Comparison of ENCODE assay signal across 8 cellular contexts in the genomic region with DNA sequence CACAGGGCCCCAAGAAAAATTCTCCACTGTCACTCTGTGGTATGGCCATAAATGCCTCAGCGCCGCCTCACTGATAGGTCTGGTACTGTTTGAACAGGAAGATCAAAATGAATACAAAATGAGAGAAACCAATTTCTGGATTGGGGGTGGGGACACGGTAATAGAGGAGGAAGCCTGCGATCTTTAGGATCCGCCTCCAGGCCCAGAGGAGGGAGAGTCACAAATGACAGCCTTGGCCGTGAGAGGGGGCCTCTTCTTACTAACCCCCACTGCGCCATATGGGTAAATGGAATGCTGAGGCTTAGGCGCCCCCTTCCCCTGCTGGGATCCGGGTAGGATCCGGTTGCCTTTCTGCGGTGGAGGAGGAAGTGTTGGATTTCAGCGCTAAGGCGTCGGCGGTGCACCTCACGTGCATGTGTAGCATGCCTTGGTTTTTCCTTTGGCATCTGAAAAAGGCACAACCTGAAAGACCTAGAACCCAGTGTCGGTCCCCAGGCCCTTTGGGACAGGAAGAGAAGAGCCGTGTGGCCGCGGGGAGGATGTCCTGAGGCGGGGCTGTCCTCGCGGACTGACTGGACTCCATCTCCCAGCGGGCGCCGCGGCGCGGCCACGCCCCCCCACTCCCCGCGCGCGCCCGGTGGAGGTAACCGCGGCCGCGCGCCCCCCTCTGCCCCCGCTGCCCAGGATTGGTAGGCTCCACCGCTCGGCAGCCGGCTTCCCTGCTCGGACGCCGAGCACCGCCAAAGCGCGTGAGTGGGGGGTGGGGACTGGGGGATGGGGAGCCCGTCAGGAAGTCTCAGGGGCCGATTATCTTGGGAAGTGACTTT. TPM values are rescaled to one million over a fixed set of nuclear protein-coding genes. Genes with fewer than 3 reads are reported as not detected.
DNase-seq lines count a peak whose midpoint lies in the region; ATAC-seq and TF ChIP-seq lines count a peak whose summit lies in the region.

No MANE protein-coding gene starts in this region.

- no peaks in the 10 kb centered on the region for H3K9me3 ChIP-seq in SK-N-SH

- CTCF ChIA-PET in SK-N-SH (lab: Yijun Ruan, JAX), result interaction anchor here (1.1 to 2.4 kb wide), 5 partner anchors 10 to 91 kb away, joined by 4 to 26 read pairs (median 8); partner anchors contain the start of gene MYBPC3

- peak overlapping the region; percentile 89 for H3K4me2 ChIP-seq in SK-N-SH

- H4K20me1 ChIP-seq in SK-N-SH (ENCODE audit: insufficient read depth), result peaks cover 35% of the 10 kb centered on the region

- ATAC-seq in HG02571 (IDR thresholded peaks at IDR 0.05; ENCODE audit: unreplicated experiment) (peak; percentile 55), omental fat pad (ENCODE audit: low FRiP score) (peak; percentile 95)

- no peak; a peak in 1 of 4 replicates for TF ChIP-seq EP300 in SK-N-SH (IDR thresholded peaks at IDR 0.05; ENCODE audit: borderline replicate concordance in 1 of 2, low read depth in 1 of 2, low read length in 1 of 2)

- H3K27ac Mint-ChIP-seq in activated naive CD4-positive, alpha-beta T cell treated with anti-CD3 and anti-CD28 coated beads, Interleukin-2, amount 50 U/mL, for 24 hours, result peak overlapping the region; percentile 98

- H3K36me3 Mint-ChIP-seq in activated naive CD4-positive, alpha-beta T cell treated with anti-CD3 and anti-CD28 coated beads, Interleukin-2, amount 50 U/mL, for 24 hours, result peaks cover under 1% of the 10 kb centered on the region

- H3K9ac ChIP-seq in SK-N-SH, result peak overlapping the region; percentile 78

- no peaks in the 10 kb centered on the region for H3K9me3 Mint-ChIP-seq in activated naive CD4-positive, alpha-beta T cell treated with anti-CD3 and anti-CD28 coated beads, Interleukin-2, amount 50 U/mL, for 24 hours

- peak overlapping the region; percentile 96 for H2AFZ ChIP-seq in SK-N-SH (ENCODE audit: low read depth)

- POLR2A ChIA-PET in SK-N-SH (lab: Yijun Ruan, JAX), result no interaction called here

- peaks cover 0 to 6% of the 10 kb centered on the region in 2 experiments for H3K36me3 ChIP-seq in SK-N-SH (replicated peaks in 1 of 2; ENCODE audit: control insufficient read depth in 1 of 2, insufficient read depth in 2 of 2, low read length in 1 of 2)

- no peaks in the 10 kb centered on the region for H3K27me3 Mint-ChIP-seq in activated naive CD4-positive, alpha-beta T cell treated with anti-CD3 and anti-CD28 coated beads, Interleukin-2, amount 50 U/mL, for 24 hours

- peak overlapping the region; percentile 85 to 96 for H3K27ac ChIP-seq in SK-N-SH (ENCODE audit: low read depth in 2 of 2, low read length in 1 of 2)
- H3K27ac ChIP-seq in temporal lobe (ENCODE audit: low read depth, low read length), result peak overlapping the region; percentile 92

- peaks cover 23% of the 10 kb centered on the region for H3F3A ChIP-seq in SK-N-SH (replicated peaks; ENCODE audit: insufficient read depth)

- DNase-seq in GM04503 (ENCODE audit: low read depth) (peak; percentile 64), NAMALWA (ENCODE audit: low spot score) (peak; percentile 83), SK-N-SH (peak; percentile 98), globus pallidus (ENCODE audit: low spot score) (peak; percentile 90), omental fat pad (ENCODE audit: low spot score) (peak; percentile 63)

- no peak for TF ChIP-seq RAD21 in SK-N-SH (IDR thresholded peaks at IDR 0.05; ENCODE audit: low read length)

- H3K4me1 Mint-ChIP-seq in activated naive CD4-positive, alpha-beta T cell treated with anti-CD3 and anti-CD28 coated beads, Interleukin-2, amount 50 U/mL, for 24 hours, result peaks cover 64% of the 10 kb centered on the region

- TF ChIP-seq CTCF in SK-N-SH (IDR thresholded peaks at IDR 0.05) (no peak), omental fat pad (IDR thresholded peaks at IDR 0.05) (no peak)

- H3K27me3 ChIP-seq in SK-N-SH (ENCODE audit: insufficient read depth), result no peaks in the 10 kb centered on the region

- 8% methylated on average over 26 of the region's 52 CpGs for WGBS in SK-N-SH (ENCODE audit: low lambda C conversion rate)

- H3K79me2 ChIP-seq in SK-N-SH (ENCODE audit: insufficient read depth), result peaks cover 37% of the 10 kb centered on the region

- H3K4me3 Mint-ChIP-seq in activated naive CD4-positive, alpha-beta T cell treated with anti-CD3 and anti-CD28 coated beads, Interleukin-2, amount 50 U/mL, for 24 hours, result peak overlapping the region; percentile 92

- H3K9me2 ChIP-seq in SK-N-SH, result no peaks in the 10 kb centered on the region

- H3K4me3 ChIP-seq in SK-N-SH (ENCODE audit: low read depth in 2 of 2, low read length in 1 of 2), result peak overlapping the region; percentile 64 to 73

- peaks cover 34 to 47% of the 10 kb centered on the region in 2 experiments for H3K4me1 ChIP-seq in SK-N-SH (ENCODE audit: control insufficient read depth in 1 of 2, insufficient read depth in 2 of 2, low read depth in 1 of 2, low read length in 1 of 2)

TF ChIP-seq in SK-N-SH, 30 proteins besides CTCF, POLR2A, EP300 and RAD21 (continues in another document):
- no peak for TF ChIP-seq MEF2A (IDR thresholded peaks at IDR 0.05; ENCODE audit: borderline replicate concordance, low read depth)
- TF ChIP-seq POLR2AphosphoS5 (IDR thresholded peaks at IDR 0.05; ENCODE audit: low read depth, low read length), result no peak
- TF ChIP-seq ELF1 (IDR thresholded peaks at IDR 0.05), result peak; percentile 65
- no peak for TF ChIP-seq FOXJ3 (CRISPR knock-in tag; IDR thresholded peaks at IDR 0.05)
- TF ChIP-seq GABPA (IDR thresholded peaks at IDR 0.05; ENCODE audit: low read depth), result peak; percentile 60
- TF ChIP-seq RCOR1 (IDR thresholded peaks at IDR 0.05; ENCODE audit: low read length), result 0 out of 2 replicates have a peak, but pooled peaks have one; percentile 2
- TF ChIP-seq, protein P1, sequence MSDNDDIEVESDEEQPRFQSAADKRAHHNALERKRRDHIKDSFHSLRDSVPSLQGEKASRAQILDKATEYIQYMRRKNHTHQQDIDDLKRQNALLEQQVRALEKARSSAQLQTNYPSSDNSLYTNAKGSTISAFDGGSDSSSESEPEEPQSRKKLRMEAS (IDR thresholded peaks at IDR 0.05; ENCODE audit: low read depth), result peak; percentile 91
- no peak for TF ChIP-seq YY1 (IDR thresholded peaks at IDR 0.05; ENCODE audit: low read depth)
- TF ChIP-seq ZBTB33 (IDR thresholded peaks at IDR 0.05; ENCODE audit: borderline replicate concordance, low read depth), result no peak
- TF ChIP-seq SIN3A (IDR thresholded peaks at IDR 0.05; ENCODE audit: borderline replicate concordance, low read depth, low read length), result 0 out of 2 replicates have a peak, but pooled peaks have one; percentile 8
- TF ChIP-seq IRF3 (IDR thresholded peaks at IDR 0.05; ENCODE audit: low read depth, low read length), result no peak
- 0 out of 2 replicates have a peak, but pooled peaks have one; percentile 16 for TF ChIP-seq TCF12 (IDR thresholded peaks at IDR 0.05)
- peak; percentile 19; the same call in 1 of the 2 replicates for TF ChIP-seq MXI1 (IDR thresholded peaks at IDR 0.05; ENCODE audit: low read depth, low read length)
- no peak for TF ChIP-seq RXRA (IDR thresholded peaks at IDR 0.05; ENCODE audit: borderline replicate concordance, low read depth)
- no peak for TF ChIP-seq RFX5 (IDR thresholded peaks at IDR 0.05; ENCODE audit: low read length)
- TF ChIP-seq CHD2 (IDR thresholded peaks at IDR 0.05; ENCODE audit: low read length, partially characterized antibody), result peak; percentile 92
- no peak for TF ChIP-seq GATA2 (CRISPR knock-in tag; IDR thresholded peaks at IDR 0.05)
- TF ChIP-seq EZH2phosphoT487 (IDR thresholded peaks at IDR 0.05; ENCODE audit: borderline replicate concordance, low read depth), result no peak

RNA-seq across cellular contexts. Expression of gene MADD, which starts 0.7 kb away (rescaled TPM):
- 10.6 and 16.4 TPM in 2 replicates for polyA plus RNA-seq in SK-N-SH (2012; rRNA removed)
- polyA plus RNA-seq in SK-N-SH (2012; cell fraction: cytosol; rRNA removed), result 9.1 and 11.6 TPM in 2 replicates
- 53.5 and 82.5 TPM in 2 replicates for polyA plus RNA-seq in SK-N-SH (2012; cell fraction: nucleus; rRNA removed)
- 10 to 100 TPM; 32.8 to 74.7 (median 35.3) TPM for total RNA-seq in omental fat pad
- total RNA-seq in temporal lobe, result 67.9 TPM

RNA-seq across cellular contexts. Expression of gene NR1H3, which starts 11.4 kb away (rescaled TPM):
- polyA plus RNA-seq in SK-N-SH (2012; rRNA removed), result 6.3 and 7.3 TPM in 2 replicates
- 2.6 and 3.5 TPM in 2 replicates for polyA plus RNA-seq in SK-N-SH (2012; cell fraction: cytosol; rRNA removed)
- 21.7 and 30.1 TPM in 2 replicates for polyA plus RNA-seq in SK-N-SH (2012; cell fraction: nucleus; rRNA removed)
- total RNA-seq in omental fat pad, result 100 to 1,000 TPM in 2 of 4 donors, 10 to 100 TPM in 2; 68.6 to 228 (median 100) TPM
- 5.7 TPM for total RNA-seq in temporal lobe

RNA-seq across cellular contexts. Expression of gene ACP2, which starts 20.6 kb away (rescaled TPM):
- polyA plus RNA-seq in SK-N-SH (2012; rRNA removed), result 15.9 and 17.5 TPM in 2 replicates
- polyA plus RNA-seq in SK-N-SH (2012; cell fraction: cytosol; rRNA removed), result 8.3 and 12.2 TPM in 2 replicates
- polyA plus RNA-seq in SK-N-SH (2012; cell fraction: nucleus; rRNA removed), result 39.2 and 48.5 TPM in 2 replicates
- 10 to 100 TPM; 44.1 to 70.2 (median 55.4) TPM for total RNA-seq in omental fat pad
- 17.2 TPM for total RNA-seq in temporal lobe

RNA-seq across cellular contexts. Expression of gene DDB2, which starts 54.4 kb away (rescaled TPM):
- 83.5 and 95.5 TPM in 2 replicates for polyA plus RNA-seq in SK-N-SH (2012; rRNA removed)
- 65.2 and 68.4 TPM in 2 replicates for polyA plus RNA-seq in SK-N-SH (2012; cell fraction: cytosol; rRNA removed)
- polyA plus RNA-seq in SK-N-SH (2012; cell fraction: nucleus; rRNA removed), result 224 and 254 TPM in 2 replicates
- 10 to 100 TPM; 12.1 to 27.6 (median 14.2) TPM for total RNA-seq in omental fat pad
- 6.6 TPM for total RNA-seq in temporal lobe

Comparison
In these comparisons a context has a peak if more than half of its experiments do, and no peak if none do; other contexts are left out.
1. Peak in every context shown above with its lines: DNase-seq, ATAC-seq, H3K4me3 ChIP-seq and H3K27ac ChIP-seq.
2. RNA of gene NR1H3, which starts 11.4 kb away (total RNA-seq): 68.6 to 228 TPM in omental fat pad; 5.7 TPM in temporal lobe (single experiment); every median in the first group is over 10 times any median in the second.